ENCODE assay signal across 19 cellular contexts in genomic region chr1:31431351-31431750, GRCh38. TPM values are rescaled to one million over a fixed set of nuclear protein-coding genes. Genes with fewer than 3 reads are reported as not detected.
"Had no signal": no experiment of that assay in that cellular context is flagged by ENCODE, and none has a peak within 500 bp of the region (broad histone marks: within the 10 kb centered on the region; RNA-seq: fewer than 3 reads in every experiment).

No MANE protein-coding gene starts in this region.

- H3K27ac ChIP-seq: coronary artery, neutrophil, thyroid gland, vagina, WERI-Rb-1 had no signal

- H3K27ac Mint-ChIP-seq: activated CD4-positive, alpha-beta memory T cell treated with anti-CD3 and anti-CD28 coated beads, Interleukin-2, amount 10 ng/mL, durations not matched to agents 7 days and 5 days; activated CD4-positive, alpha-beta T cell treated with anti-CD3 and anti-CD28 coated beads for 36 hours; activated naive CD8-positive, alpha-beta T cell; immature natural killer cell; stimulated activated effector memory CD8-positive, alpha-beta T cell treated with anti-CD3 and anti-CD28 coated beads, Interleukin-12 subunit alpha, Interleukin-12 subunit beta, amount 100 ng/mL, for 72 hours had no signal

- DNase-seq: activated CD4-positive, alpha-beta memory T cell treated with anti-CD3 and anti-CD28 coated beads, Interleukin-2, amount 10 ng/mL, durations not matched to agents 7 days and 5 days; activated CD4-positive, alpha-beta T cell treated with anti-CD3 and anti-CD28 coated beads for 36 hours; activated gamma-delta T cell treated with Interleukin-2 at 50 U/mL for 16 hours; activated T-cell treated with anti-CD3 and anti-CD28 coated beads, Interleukin-2, amount 50 U/mL, for 48 hours; effector CD4-positive, alpha-beta T cell; immature natural killer cell; mammary epithelial cell; naive thymus-derived CD8-positive, alpha-beta T cell; thyroid gland; WERI-Rb-1 had no signal

- H3K27me3 Mint-ChIP-seq: activated CD4-positive, alpha-beta memory T cell treated with anti-CD3 and anti-CD28 coated beads, Interleukin-2, amount 10 ng/mL, durations not matched to agents 7 days and 5 days; activated CD4-positive, alpha-beta T cell treated with anti-CD3 and anti-CD28 coated beads for 36 hours; activated naive CD8-positive, alpha-beta T cell; brain had no signal

- H3K27me3 ChIP-seq: neutrophil, thyroid gland, vagina had no signal

- H3K36me3 ChIP-seq: neutrophil, thyroid gland, vagina, WERI-Rb-1 had no signal

- H3K4me3 Mint-ChIP-seq: activated CD4-positive, alpha-beta memory T cell treated with anti-CD3 and anti-CD28 coated beads, Interleukin-2, amount 10 ng/mL, durations not matched to agents 7 days and 5 days; activated CD4-positive, alpha-beta T cell treated with anti-CD3 and anti-CD28 coated beads for 36 hours; activated naive CD8-positive, alpha-beta T cell; brain; central memory CD8-positive, alpha-beta T cell; immature natural killer cell; naive thymus-derived CD8-positive, alpha-beta T cell; stimulated activated effector memory CD8-positive, alpha-beta T cell treated with anti-CD3 and anti-CD28 coated beads, Interleukin-12 subunit alpha, Interleukin-12 subunit beta, amount 100 ng/mL, for 72 hours had no signal

- H3K4me1 ChIP-seq: thyroid gland, vagina had no signal

- H3K36me3 Mint-ChIP-seq: activated naive CD8-positive, alpha-beta T cell; immature natural killer cell; naive thymus-derived CD8-positive, alpha-beta T cell; stimulated activated effector memory CD8-positive, alpha-beta T cell treated with anti-CD3 and anti-CD28 coated beads, Interleukin-12 subunit alpha, Interleukin-12 subunit beta, amount 100 ng/mL, for 72 hours had no signal

- H3K9me3 Mint-ChIP-seq: activated CD4-positive, alpha-beta memory T cell treated with anti-CD3 and anti-CD28 coated beads, Interleukin-2, amount 10 ng/mL, durations not matched to agents 7 days and 5 days; central memory CD8-positive, alpha-beta T cell; naive thymus-derived CD8-positive, alpha-beta T cell; stimulated activated effector memory CD8-positive, alpha-beta T cell treated with anti-CD3 and anti-CD28 coated beads, Interleukin-12 subunit alpha, Interleukin-12 subunit beta, amount 100 ng/mL, for 72 hours had no signal

- ATAC-seq: activated CD4-positive, alpha-beta T cell treated with anti-CD3 and anti-CD28 coated beads for 36 hours; mucosa of descending colon; naive thymus-derived CD8-positive, alpha-beta T cell; stimulated activated effector memory CD8-positive, alpha-beta T cell treated with anti-CD3 and anti-CD28 coated beads, Interleukin-12 subunit alpha, Interleukin-12 subunit beta, amount 100 ng/mL, for 72 hours had no signal

- H3K4me3 ChIP-seq: coronary artery, mucosa of descending colon, thyroid gland, vagina had no signal

- H3K4me1 Mint-ChIP-seq: activated CD4-positive, alpha-beta memory T cell treated with anti-CD3 and anti-CD28 coated beads, Interleukin-2, amount 10 ng/mL, durations not matched to agents 7 days and 5 days; activated CD4-positive, alpha-beta T cell treated with anti-CD3 and anti-CD28 coated beads for 36 hours; central memory CD8-positive, alpha-beta T cell; immature natural killer cell; stimulated activated effector memory CD8-positive, alpha-beta T cell treated with anti-CD3 and anti-CD28 coated beads, Interleukin-12 subunit alpha, Interleukin-12 subunit beta, amount 100 ng/mL, for 72 hours had no signal

- H3K9me3 ChIP-seq: mucosa of descending colon, neutrophil, thyroid gland, vagina had no signal

RNA-seq across cellular contexts. Expression of gene SERINC2, which starts 18.3 kb away (rescaled TPM):
- total RNA-seq: naive thymus-derived CD8-positive, alpha-beta T cell had no signal
- polyA plus RNA-seq: immature natural killer cell; naive thymus-derived CD8-positive, alpha-beta T cell had no signal

RNA-seq across cellular contexts. Expression of gene FABP3, which starts 58.5 kb away (rescaled TPM):
- total RNA-seq: activated CD4-positive, alpha-beta memory T cell treated with anti-CD3 and anti-CD28 coated beads, Interleukin-2, amount 10 ng/mL, durations not matched to agents 7 days and 5 days; activated CD4-positive, alpha-beta T cell treated with anti-CD3 and anti-CD28 coated beads for 36 hours; naive thymus-derived CD8-positive, alpha-beta T cell; T-helper 1 cell treated with Interleukin-12 subunit alpha and Interleukin-12 subunit beta and Interleukin-4 antibody, amounts not matched to agents 30 ng/mL and 1 ng/mL, for 36 hours had no signal
- polyA plus RNA-seq: immature natural killer cell; naive thymus-derived CD8-positive, alpha-beta T cell had no signal
